In genomic region chr5:159010611-159011497, GRCh38 we compare ENCODE assay signal across 8 cellular contexts.
DNase-seq lines count a peak whose midpoint lies in the region; ATAC-seq, FAIRE-seq and TF ChIP-seq lines count a peak whose summit lies in the region.

No MANE protein-coding gene starts in this region.

- H2AFZ ChIP-seq in endothelial cell of umbilical vein (ENCODE audit: low read depth, low read length), result peak overlapping the region; percentile 7
- H2AFZ ChIP-seq in smooth muscle cell (ENCODE audit: low read depth), result peak overlapping the region; percentile 92

- FAIRE-seq in endothelial cell of umbilical vein (lab: Jason Lieb, UNC) (peak; percentile 64), HTR-8/SVneo (lab: Jason Lieb, UNC) (no peak)

- CTCF ChIA-PET in endothelial cell of umbilical vein (lab: Charles Lee), result interaction anchor here (0.6 to 1.2 kb wide), 3 partner anchors 8 to 96 kb away, joined by 3 read pairs; no protein-coding TSS in a partner anchor

- no TSS peak for BruUV-seq in endothelial cell of umbilical vein (replicated peaks; lab: Mats Ljungman, UMichigan)

- H3K4me3 ChIP-seq in endothelial cell of umbilical vein (replicated peaks in 1 of 3; ENCODE audit: insufficient read depth in 1 of 3, low read depth in 1 of 3, low read length in 3 of 3) (peak overlapping the region in 1 of 3 experiments; percentile 5), smooth muscle cell (no peak overlapping the region)

- TF ChIP-seq CTCF in endothelial cell of umbilical vein (IDR thresholded peaks at IDR 0.05; ENCODE audit: extremely low read depth in 1 of 2, insufficient read depth in 1 of 2, low read depth in 1 of 2, low read length in 2 of 2) (no peak), smooth muscle cell (IDR thresholded peaks at IDR 0.05; ENCODE audit: borderline replicate concordance, insufficient read depth, poor library complexity, severe bottlenecking) (no peak)

- 41% methylated on average over 16 of the region's 16 CpGs for WGBS in smooth muscle cell (ENCODE audit: low lambda C conversion rate)

- H3K79me2 ChIP-seq in endothelial cell of umbilical vein (ENCODE audit: control insufficient read depth, insufficient read depth, low read length) (no peaks in the 10 kb centered on the region), smooth muscle cell (ENCODE audit: low read depth) (no peaks in the 10 kb centered on the region)

- no peaks in the 10 kb centered on the region for H3K36me3 ChIP-seq in endothelial cell of umbilical vein (ENCODE audit: control insufficient read depth in 2 of 2, extremely low read depth in 1 of 2, insufficient read depth in 2 of 2, low read length in 2 of 2)
- no peaks in the 10 kb centered on the region for H3K36me3 ChIP-seq in smooth muscle cell (ENCODE audit: low read depth)

- POLR2A ChIA-PET in endothelial cell of umbilical vein (lab: Charles Lee), result no interaction called here

- H3K9me1 ChIP-seq in endothelial cell of umbilical vein (replicated peaks; ENCODE audit: control insufficient read depth, extremely low read depth, insufficient read depth, low read length), result no peaks in the 10 kb centered on the region

- no peak for TF ChIP-seq POLR2A in endothelial cell of umbilical vein (IDR thresholded peaks at IDR 0.05; ENCODE audit: low read depth, low read length)
- TF ChIP-seq POLR2A in erythroblast (IDR thresholded peaks at IDR 0.05; ENCODE audit: low read length), result no peak

- H3K27me3 ChIP-seq in endothelial cell of umbilical vein (ENCODE audit: control insufficient read depth in 2 of 2, insufficient read depth in 2 of 2, low read length in 2 of 2) (peaks cover 2 to 6% of the 10 kb centered on the region in 2 experiments), smooth muscle cell (ENCODE audit: low read depth) (no peaks in the 10 kb centered on the region)

- peak; percentile 96 for ATAC-seq in HG03175 (IDR thresholded peaks at IDR 0.05; ENCODE audit: unreplicated experiment)
- ATAC-seq in left lobe of liver, result no peak

- intact Hi-C loops in endothelial cell of umbilical vein (cut with micrococcal nuclease), result loop anchor here (1.0 to 5.0 kb wide), 3 partner anchors 8 to 91 kb away; no protein-coding TSS in a partner anchor

- H3K27ac ChIP-seq in endothelial cell of umbilical vein (ENCODE audit: insufficient read depth, low read depth, low read length), result no peak overlapping the region
- H3K27ac ChIP-seq in smooth muscle cell (ENCODE audit: low read depth), result peak overlapping the region; percentile 31

- H4K20me1 ChIP-seq in endothelial cell of umbilical vein (replicated peaks; ENCODE audit: control insufficient read depth, extremely low read depth, insufficient read depth, low read length), result no peaks in the 10 kb centered on the region
- no peaks in the 10 kb centered on the region for H4K20me1 ChIP-seq in smooth muscle cell (ENCODE audit: low read depth)

- H3F3A ChIP-seq in smooth muscle cell (ENCODE audit: low read depth), result no peaks in the 10 kb centered on the region

- DNase-seq in AG20443 (ENCODE audit: low spot score) (peak; percentile 44), GM19240 (ENCODE audit: insufficient read length, low spot score) (peak; percentile 25), endothelial cell of umbilical vein (ENCODE audit: low read depth, low spot score) (peak; percentile 22), smooth muscle cell (lab: John Stamatoyannopoulos, UW; ENCODE audit: unreplicated experiment) (no peak), left lobe of liver (ENCODE audit: low spot score) (no peak), erythroblast (lab: John Stamatoyannopoulos, UW) (no peak), HTR-8/SVneo (ENCODE audit: insufficient read length, low spot score) (no peak)

- peaks cover 12% of the 10 kb centered on the region for H3K4me1 ChIP-seq in endothelial cell of umbilical vein (ENCODE audit: control insufficient read depth, extremely low read depth, insufficient read depth, low read length)
- peaks cover 18% of the 10 kb centered on the region for H3K4me1 ChIP-seq in smooth muscle cell (ENCODE audit: low read depth)

- dilution Hi-C loops in endothelial cell of umbilical vein (cut with MboI; ENCODE audit: extremely low pct_ligation_motif_present, low sequenced_read_pairs), result no loop called here

- H3K9me3 ChIP-seq in endothelial cell of umbilical vein (replicated peaks; ENCODE audit: control insufficient read depth, insufficient read depth, low read length) (no peaks in the 10 kb centered on the region), smooth muscle cell (replicated peaks; ENCODE audit: low read depth) (no peaks in the 10 kb centered on the region)

- H3K9ac ChIP-seq in endothelial cell of umbilical vein (replicated peaks; ENCODE audit: extremely low read depth, insufficient read depth, low read length) (no peak overlapping the region), smooth muscle cell (ENCODE audit: low read depth) (no peak overlapping the region)

- H3K4me2 ChIP-seq in endothelial cell of umbilical vein (ENCODE audit: insufficient read depth, low read length) (peak overlapping the region; percentile 32), smooth muscle cell (peak overlapping the region; percentile 67)

TF ChIP-seq in endothelial cell of umbilical vein, 7 proteins besides CTCF, POLR2A, EP300 and RAD21:
- no peak for TF ChIP-seq JUN (IDR thresholded peaks at IDR 0.05; ENCODE audit: borderline replicate concordance, insufficient read depth, insufficient read length, low read depth)
- no peak for TF ChIP-seq POLR2AphosphoS5 (IDR thresholded peaks at IDR 0.05; ENCODE audit: insufficient read depth, low read depth, low read length)
- no peak for TF ChIP-seq MAX (IDR thresholded peaks at IDR 0.05; ENCODE audit: insufficient read depth, insufficient read length)
- no peak for TF ChIP-seq GATA2 (IDR thresholded peaks at IDR 0.05; ENCODE audit: insufficient read depth, insufficient read length, low read depth, low read length)
- TF ChIP-seq EZH2 (IDR thresholded peaks at IDR 0.05; ENCODE audit: borderline replicate concordance, low read depth, low read length, severe bottlenecking), result no peak
- TF ChIP-seq FOS (IDR thresholded peaks at IDR 0.05; ENCODE audit: borderline replicate concordance, insufficient read depth, low read length), result no peak
- no peak for TF ChIP-seq MYC (IDR thresholded peaks at IDR 0.05; ENCODE audit: low read depth, low read length)
TF ChIP-seq in endothelial cell of umbilical vein: peak in this region for 0.

Comparison
In these comparisons a context has a peak if more than half of its experiments do, and no peak if none do; other contexts are left out.
1. DNase-seq: peak in AG20443 (single experiment), GM19240 (single experiment) and endothelial cell of umbilical vein (single experiment); none in smooth muscle cell (single experiment), left lobe of liver (single experiment), erythroblast (0 of 2) and HTR-8/SVneo (single experiment).